Comparison of ENCODE assay signal across 18 cellular contexts in genomic region chr14:33945329-33945728, GRCh38. TPM values are rescaled to one million over a fixed set of nuclear protein-coding genes. Genes with fewer than 3 reads are reported as not detected.
"Had no signal": no experiment of that assay in that cellular context is flagged by ENCODE, and none has a peak within 500 bp of the region (broad histone marks: within the 10 kb centered on the region; RNA-seq: fewer than 3 reads in every experiment).

No MANE protein-coding gene starts in this region.

- H3K27ac ChIP-seq: coronary artery, gastrocnemius medialis, parathyroid adenoma, skin epidermis, transverse colon had no signal

- H3K9me3 ChIP-seq: gastrocnemius medialis, transverse colon had no signal

- H3K27ac Mint-ChIP-seq: activated CD4-positive, alpha-beta T cell treated with anti-CD3 and anti-CD28 coated beads for 36 hours; activated CD8-positive, alpha-beta T cell treated with anti-CD3 and anti-CD28 coated beads, Interleukin-2, amount 10 ng/mL, durations not matched to agents 7 days and 5 days; nephron progenitor cell; stimulated activated effector memory CD8-positive, alpha-beta T cell treated with anti-CD3 and anti-CD28 coated beads, Interleukin-12 subunit alpha, Interleukin-12 subunit beta, amount 100 ng/mL, for 72 hours had no signal

- DNase-seq: activated CD4-positive, alpha-beta T cell treated with anti-CD3 and anti-CD28 coated beads for 36 hours; activated CD8-positive, alpha-beta memory T cell treated with anti-CD3 and anti-CD28 coated beads, Interleukin-2, amount 50 U/mL, for 48 hours; activated CD8-positive, alpha-beta T cell treated with anti-CD3 and anti-CD28 coated beads, Interleukin-2, amount 10 ng/mL, durations not matched to agents 7 days and 5 days; activated naive CD4-positive, alpha-beta T cell treated with Interleukin-2 at 50 U/mL for 16 hours; caudate nucleus; effector CD4-positive, alpha-beta T cell; gastrocnemius medialis; islet precursor cell; nephron progenitor cell; retina; T1000; transverse colon had no signal

- H3K4me1 ChIP-seq: parathyroid adenoma had no signal

- H3K4me3 Mint-ChIP-seq: activated CD4-positive, alpha-beta T cell treated with anti-CD3 and anti-CD28 coated beads for 36 hours; activated CD8-positive, alpha-beta T cell treated with anti-CD3 and anti-CD28 coated beads, Interleukin-2, amount 10 ng/mL, durations not matched to agents 7 days and 5 days; nephron progenitor cell; stimulated activated effector memory CD8-positive, alpha-beta T cell treated with anti-CD3 and anti-CD28 coated beads, Interleukin-12 subunit alpha, Interleukin-12 subunit beta, amount 100 ng/mL, for 72 hours had no signal

- H2AFZ ChIP-seq: parathyroid adenoma had no signal

- H3K9ac ChIP-seq: parathyroid adenoma had no signal

- FAIRE-seq: endothelial cell of umbilical vein had no signal

- ATAC-seq: activated CD4-positive, alpha-beta T cell treated with anti-CD3 and anti-CD28 coated beads for 36 hours; activated CD8-positive, alpha-beta T cell treated with anti-CD3 and anti-CD28 coated beads, Interleukin-2, amount 10 ng/mL, durations not matched to agents 7 days and 5 days; gastrocnemius medialis; left lobe of liver; stimulated activated effector memory CD8-positive, alpha-beta T cell treated with anti-CD3 and anti-CD28 coated beads, Interleukin-12 subunit alpha, Interleukin-12 subunit beta, amount 100 ng/mL, for 72 hours had no signal

- H3K36me3 ChIP-seq: gastrocnemius medialis, transverse colon had no signal

- H3K27me3 ChIP-seq: gastrocnemius medialis, transverse colon had no signal

- H3K9me3 Mint-ChIP-seq: nephron progenitor cell; stimulated activated effector memory CD8-positive, alpha-beta T cell treated with anti-CD3 and anti-CD28 coated beads, Interleukin-12 subunit alpha, Interleukin-12 subunit beta, amount 100 ng/mL, for 72 hours had no signal

- H3K4me3 ChIP-seq: coronary artery, gastrocnemius medialis, skin epidermis, transverse colon had no signal

- H3K36me3 Mint-ChIP-seq: stimulated activated effector memory CD8-positive, alpha-beta T cell treated with anti-CD3 and anti-CD28 coated beads, Interleukin-12 subunit alpha, Interleukin-12 subunit beta, amount 100 ng/mL, for 72 hours had no signal

RNA-seq across cellular contexts. Expression of gene EGLN3, which starts 5.5 kb away (rescaled TPM):
- polyA plus RNA-seq: endothelial cell of umbilical vein had no signal
